Comparison of ENCODE assay signal across 9 cellular contexts in genomic region chr11:119832536-119832935, GRCh38.
DNase-seq lines count a peak whose midpoint lies in the region; ATAC-seq and TF ChIP-seq lines count a peak whose summit lies in the region.
"Had no signal": no experiment of that assay in that cellular context is flagged by ENCODE, and none has a peak within 500 bp of the region (broad histone marks: within the 10 kb centered on the region; RNA-seq: fewer than 3 reads in every experiment).

No MANE protein-coding gene starts in this region.

- no peaks in the 10 kb centered on the region for H3K9me3 ChIP-seq in RWPE2 (ENCODE audit: severe bottlenecking)
- H3K9me3 ChIP-seq in stomach, result no peaks in the 10 kb centered on the region
- H3K9me3 ChIP-seq in tibial artery, result no peaks in the 10 kb centered on the region

- H3K27me3 ChIP-seq in RWPE2 (ENCODE audit: insufficient read depth, poor library complexity, severe bottlenecking) (no peaks in the 10 kb centered on the region), stomach (peaks cover 0 to 22% (median 0%) of the 10 kb centered on the region in 3 donors), tibial artery (peaks cover 0 to 20% of the 10 kb centered on the region in 2 donors)

- no peak overlapping the region for H3K4me3 ChIP-seq in RWPE2 (ENCODE audit: severe bottlenecking)
- no peak overlapping the region for H3K4me3 ChIP-seq in stomach
- no peak overlapping the region for H3K4me3 ChIP-seq in tibial artery

- H3K36me3 ChIP-seq in RWPE2 (ENCODE audit: low read depth) (no peaks in the 10 kb centered on the region), stomach (no peaks in the 10 kb centered on the region), tibial artery (no peaks in the 10 kb centered on the region)

- TF ChIP-seq CTCF in RWPE2 (IDR thresholded peaks at IDR 0.05; ENCODE audit: poor library complexity, severe bottlenecking), result no peak
- no peak for TF ChIP-seq CTCF in stomach (IDR thresholded peaks at IDR 0.05)
- TF ChIP-seq CTCF in tibial artery (IDR thresholded peaks at IDR 0.05), result no peak

- TF ChIP-seq EP300 in stomach (IDR thresholded peaks at IDR 0.05), result no peak

- peak; percentile 12 to 85 (median 49) for DNase-seq in NCI-H1417 (lab: John Stamatoyannopoulos, UW)
- no peak for DNase-seq in NCI-H1417 treated with DMSO at 0.1 percent for 48 hours (lab: John Stamatoyannopoulos, UW)
- no peak for DNase-seq in RWPE2 (ENCODE audit: low spot score)
- peak; percentile 63 for DNase-seq in iPS-NIHi11 (ENCODE audit: low spot score)
- DNase-seq in stomach, result peak; percentile 65
- no peak for DNase-seq in hippocampal formation (lab: John Stamatoyannopoulos, UW)
- no peak for DNase-seq in tibial artery
- DNase-seq: 8988T had no signal

- H3K27ac ChIP-seq in RWPE2 (ENCODE audit: poor library complexity, severe bottlenecking) (no peak overlapping the region), stomach (peak overlapping the region in 4 of 5 donors; percentile 9 to 58 (median 40)), tibial artery (no peak overlapping the region)

- 11 to 24% (median 17%) methylated on average over 4 to 5 of the region's 5 CpGs for WGBS in stomach, 5 donors

- intact Hi-C loops in stomach (cut with DNase I; ENCODE audit: low total_unique reads) (no loop called here), tibial artery (cut with DNase I; ENCODE audit: low total_unique reads) (no loop called here)

- TF ChIP-seq POLR2A in stomach (IDR thresholded peaks at IDR 0.05), result no peak

- ATAC-seq in RWPE2 (ENCODE audit: low read depth), result 0 out of 3 replicates have a peak, but pooled peaks have one; percentile 41
- ATAC-seq in GM19455 (IDR thresholded peaks at IDR 0.05; ENCODE audit: unreplicated experiment), result no peak

- no peaks in the 10 kb centered on the region for H3K4me1 ChIP-seq in RWPE2 (ENCODE audit: insufficient read depth, poor library complexity, severe bottlenecking)
- H3K4me1 ChIP-seq in stomach, result peaks cover 0 to 16% (median 10%) of the 10 kb centered on the region in 4 donors
- peaks cover 0 to 11% (median 0%) of the 10 kb centered on the region in 4 donors for H3K4me1 ChIP-seq in tibial artery

Comparison
In these comparisons a context has a peak if more than half of its experiments do, and no peak if none do; other contexts are left out.
1. DNase-seq: peak in NCI-H1417 (3 of 3), iPS-NIHi11 (single experiment) and stomach (single experiment); none in NCI-H1417 treated with DMSO at 0.1 percent for 48 hours (single experiment), RWPE2 (single experiment), hippocampal formation (0 of 2) and tibial artery (0 of 2).
2. H3K27ac ChIP-seq: peak in stomach (4 of 5); none in RWPE2 (single experiment) and tibial artery (0 of 2).